Comparison of ENCODE assay signal across 14 cellular contexts in genomic region chr6:5278047-5278446, GRCh38. TPM values are rescaled to one million over a fixed set of nuclear protein-coding genes. Genes with fewer than 3 reads are reported as not detected.
DNase-seq lines count a peak whose midpoint lies in the region; ATAC-seq and TF ChIP-seq lines count a peak whose summit lies in the region.
"Had no signal": no experiment of that assay in that cellular context is flagged by ENCODE, and none has a peak within 500 bp of the region (broad histone marks: within the 10 kb centered on the region; RNA-seq: fewer than 3 reads in every experiment).

No MANE protein-coding gene starts in this region.

- H3K4me1 ChIP-seq in gastrocnemius medialis: no peaks in the 10 kb centered on the region

- no peaks in the 10 kb centered on the region for H3K27me3 ChIP-seq in gastrocnemius medialis

- no peak overlapping the region for H3K27ac ChIP-seq in gastrocnemius medialis
- H3K27ac ChIP-seq: RWPE1 had no signal

- DNase-seq in MV-4-11 (lab: John Stamatoyannopoulos, UW) (peak; percentile 61), pons (ENCODE audit: low spot score) (no peak), NCI-H524 (lab: John Stamatoyannopoulos, UW) (no peak), SKM-1 (lab: John Stamatoyannopoulos, UW; ENCODE audit: unreplicated experiment) (no peak), gastrocnemius medialis (no peak)
- DNase-seq: C1 segment of cervical spinal cord; left ventricle myocardium superior; NCI-H1048; NCI-H510A treated with DMSO at 0.1 percent for 48 hours; stimulated activated naive CD4-positive, alpha-beta T cell had no signal

- no peaks in the 10 kb centered on the region for H3K36me3 ChIP-seq in gastrocnemius medialis

- in situ Hi-C loops in gastrocnemius medialis (cut with MboI; ENCODE audit: low sequenced_read_pairs in 4 of 4): no loop called here

- H3K9me3 ChIP-seq in gastrocnemius medialis: no peaks in the 10 kb centered on the region

- intact Hi-C loops in gastrocnemius medialis (cut with DNase I; ENCODE audit: low total_unique reads): no loop called here

- TF ChIP-seq POLR2A in gastrocnemius medialis (IDR thresholded peaks at IDR 0.05): no peak

- ATAC-seq in GM18499 (IDR thresholded peaks at IDR 0.05; ENCODE audit: insufficient read depth, unreplicated experiment) (peak; percentile 76), GM19328 (IDR thresholded peaks at IDR 0.05; ENCODE audit: unreplicated experiment) (peak; percentile 50), HG02763 (IDR thresholded peaks at IDR 0.05; ENCODE audit: unreplicated experiment) (peak; percentile 78), gastrocnemius medialis (no peak)
- ATAC-seq: left ventricle myocardium superior had no signal

- H3K4me3 ChIP-seq in gastrocnemius medialis: no peak overlapping the region

- TF ChIP-seq CTCF in gastrocnemius medialis (IDR thresholded peaks at IDR 0.05 in 4 of 5, conservative IDR thresholded peaks at IDR 0.05 in 1 of 5): no peak

RNA-seq across cellular contexts. Expression of gene FARS2, which starts 16.7 kb away (rescaled TPM):
- 10 to 100 TPM; 13.6 to 24.0 (median 15.8) TPM for total RNA-seq in gastrocnemius medialis

RNA-seq across cellular contexts. Expression of gene LYRM4, which starts 17.3 kb away (rescaled TPM):
- total RNA-seq in gastrocnemius medialis: 10 to 100 TPM in 3 of 4 donors, 1 to 10 TPM in 1; 8.4 to 20.1 (median 12.2) TPM

Comparison
In these comparisons a context has a peak if more than half of its experiments do, and no peak if none do; other contexts are left out.
1. ATAC-seq: peak in GM18499 (single experiment), GM19328 (single experiment) and HG02763 (single experiment); none in gastrocnemius medialis (0 of 2).